39 cellular contexts compared by ENCODE assay signal in the genomic region with DNA sequence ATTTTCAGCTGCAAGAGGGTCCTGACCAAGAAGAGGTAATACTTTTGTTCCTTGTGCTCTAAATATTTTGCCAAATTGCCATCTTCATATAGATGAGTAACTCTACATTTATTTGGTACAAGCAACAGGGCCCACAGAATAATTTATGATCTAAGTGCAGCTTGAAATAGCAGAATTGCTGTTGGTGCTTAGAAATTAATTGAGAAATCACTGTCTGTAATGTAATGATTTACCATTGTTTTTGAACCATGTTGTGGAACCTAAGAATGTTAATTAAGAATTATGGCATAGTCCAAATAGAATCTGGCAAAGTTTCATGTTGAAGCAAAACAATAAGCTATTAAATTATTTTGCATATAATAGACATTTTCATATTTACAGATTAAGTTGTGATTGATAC.
"Had no signal": no experiment of that assay in that cellular context is flagged by ENCODE, and none has a peak within 500 bp of the region (broad histone marks: within the 10 kb centered on the region; RNA-seq: fewer than 3 reads in every experiment).

No MANE protein-coding gene starts in this region.

- H3K9me3 ChIP-seq: ascending aorta had no signal

- H3K27me3 Mint-ChIP-seq: activated CD4-positive, alpha-beta memory T cell treated with anti-CD3 and anti-CD28 coated beads, Interleukin-2, amount 10 ng/mL, durations not matched to agents 7 days and 5 days; activated CD4-positive, alpha-beta T cell treated with anti-CD3 and anti-CD28 coated beads for 36 hours; activated CD4-positive, alpha-beta T cell treated with anti-CD3 and anti-CD28 coated beads, Interleukin-2, amount 10 ng/mL, durations not matched to agents 7 days and 5 days; activated CD8-positive, alpha-beta memory T cell treated with anti-CD3 and anti-CD28 coated beads, Interleukin-2, amount 10 ng/mL, durations not matched to agents 7 days and 5 days; activated naive CD4-positive, alpha-beta T cell treated with anti-CD3 and anti-CD28 coated beads, Interleukin-2, amount 10 ng/mL, durations not matched to agents 7 days and 5 days; activated naive CD8-positive, alpha-beta T cell; activated naive CD8-positive, alpha-beta T cell treated with anti-CD3 and anti-CD28 coated beads, Interleukin-2, amount 10 ng/mL, durations not matched to agents 7 days and 5 days; activated naive CD8-positive, alpha-beta T cell treated with anti-CD3 and anti-CD28 coated beads, Interleukin-2, amount 50 U/mL, for 24 hours; activated T-cell treated with anti-CD3 and anti-CD28 coated beads, Interleukin-2, amount 50 U/mL, for 24 hours; central memory CD8-positive, alpha-beta T cell had no signal

- H3K4me3 ChIP-seq: ascending aorta, cardiac muscle cell had no signal

- H3K27me3 ChIP-seq: ascending aorta, cardiac muscle cell had no signal

- H3K27ac ChIP-seq: ascending aorta, cardiac muscle cell, WERI-Rb-1 had no signal

- H3K4me1 Mint-ChIP-seq: activated CD4-positive, alpha-beta memory T cell treated with anti-CD3 and anti-CD28 coated beads, Interleukin-2, amount 10 ng/mL, durations not matched to agents 7 days and 5 days; activated CD4-positive, alpha-beta T cell treated with anti-CD3 and anti-CD28 coated beads for 36 hours; activated CD4-positive, alpha-beta T cell treated with anti-CD3 and anti-CD28 coated beads, Interleukin-2, amount 10 ng/mL, durations not matched to agents 7 days and 5 days; activated CD8-positive, alpha-beta memory T cell treated with anti-CD3 and anti-CD28 coated beads, Interleukin-2, amount 10 ng/mL, durations not matched to agents 7 days and 5 days; activated naive CD4-positive, alpha-beta T cell treated with anti-CD3 and anti-CD28 coated beads, Interleukin-2, amount 10 ng/mL, durations not matched to agents 7 days and 5 days; activated naive CD4-positive, alpha-beta T cell treated with anti-CD3 and anti-CD28 coated beads, Interleukin-2, amount 50 U/mL, for 24 hours; activated naive CD8-positive, alpha-beta T cell treated with anti-CD3 and anti-CD28 coated beads, Interleukin-2, amount 10 ng/mL, durations not matched to agents 7 days and 5 days; activated naive CD8-positive, alpha-beta T cell treated with anti-CD3 and anti-CD28 coated beads, Interleukin-2, amount 50 U/mL, for 24 hours; brain; central memory CD8-positive, alpha-beta T cell had no signal

- H3K27ac Mint-ChIP-seq: activated CD4-positive, alpha-beta memory T cell treated with anti-CD3 and anti-CD28 coated beads, Interleukin-2, amount 10 ng/mL, durations not matched to agents 7 days and 5 days; activated CD4-positive, alpha-beta T cell treated with anti-CD3 and anti-CD28 coated beads for 36 hours; activated CD4-positive, alpha-beta T cell treated with anti-CD3 and anti-CD28 coated beads, Interleukin-2, amount 10 ng/mL, durations not matched to agents 7 days and 5 days; activated CD8-positive, alpha-beta memory T cell treated with anti-CD3 and anti-CD28 coated beads, Interleukin-2, amount 10 ng/mL, durations not matched to agents 7 days and 5 days; activated CD8-positive, alpha-beta T cell treated with anti-CD3 and anti-CD28 coated beads, Interleukin-2, amount 10 ng/mL, durations not matched to agents 7 days and 5 days; activated naive CD4-positive, alpha-beta T cell treated with anti-CD3 and anti-CD28 coated beads, Interleukin-2, amount 10 ng/mL, durations not matched to agents 7 days and 5 days; activated naive CD4-positive, alpha-beta T cell treated with anti-CD3 and anti-CD28 coated beads, Interleukin-2, amount 50 U/mL, for 24 hours; activated naive CD8-positive, alpha-beta T cell; activated naive CD8-positive, alpha-beta T cell treated with anti-CD3 and anti-CD28 coated beads, Interleukin-2, amount 10 ng/mL, durations not matched to agents 7 days and 5 days; activated naive CD8-positive, alpha-beta T cell treated with anti-CD3 and anti-CD28 coated beads, Interleukin-2, amount 50 U/mL, for 24 hours; activated T-cell treated with anti-CD3 and anti-CD28 coated beads, Interleukin-2, amount 50 U/mL, for 24 hours; activated T-helper 2 cell treated with anti-CD3 and anti-CD28 coated beads, Interferon-gamma antibody, Interleukin-2, Interleukin-4, amounts not matched to agents 10 μg/mL and 5 μg/mL and 100 μg/mL, durations not matched to agents 14 hours and 24 hours and 36 hours; brain; T-helper 1 cell treated with Interleukin-12 subunit alpha and Interleukin-12 subunit beta and Interleukin-4 antibody, amounts not matched to agents 30 μg/mL and 1 μg/mL, for 36 hours; T-helper 2 cell treated with Interferon-gamma antibody and Interleukin-4, amounts not matched to agents 5 μg/mL and 100 μg/mL, for 36 hours; WTC11 had no signal

- DNase-seq: activated CD4-positive, alpha-beta memory T cell treated with anti-CD3 and anti-CD28 coated beads, Interleukin-2, amount 10 ng/mL, durations not matched to agents 7 days and 5 days; activated CD4-positive, alpha-beta T cell treated with anti-CD3 and anti-CD28 coated beads for 1 hour; activated CD4-positive, alpha-beta T cell treated with anti-CD3 and anti-CD28 coated beads for 36 hours; activated CD4-positive, alpha-beta T cell treated with anti-CD3 and anti-CD28 coated beads for 48 hours; activated CD4-positive, alpha-beta T cell treated with anti-CD3 and anti-CD28 coated beads, Interleukin-2, amount 10 ng/mL, durations not matched to agents 7 days and 5 days; activated CD4-positive, alpha-beta T cell treated with anti-CD3 and anti-CD28 coated beads, Interleukin-2, amount 50 U/mL, for 48 hours; activated CD4-positive, CD25-positive, alpha-beta regulatory T cell; activated CD8-positive, alpha-beta memory T cell treated with anti-CD3 and anti-CD28 coated beads for 24 hours; activated CD8-positive, alpha-beta memory T cell treated with anti-CD3 and anti-CD28 coated beads, Interleukin-2, amount 10 ng/mL, durations not matched to agents 7 days and 5 days; activated CD8-positive, alpha-beta memory T cell treated with anti-CD3 and anti-CD28 coated beads, Interleukin-2, amount 50 U/mL, for 48 hours; activated CD8-positive, alpha-beta T cell treated with anti-CD3 and anti-CD28 coated beads, Interleukin-2, amount 10 ng/mL, durations not matched to agents 7 days and 5 days; activated effector memory CD4-positive, alpha-beta T cell treated with Interleukin-2 at 50 U/mL for 16 hours; activated gamma-delta T cell; activated naive CD4-positive, alpha-beta T cell treated with anti-CD3 and anti-CD28 coated beads, Interleukin-2, amount 10 ng/mL, durations not matched to agents 7 days and 5 days; activated naive CD4-positive, alpha-beta T cell treated with Interleukin-2 at 50 U/mL for 16 hours; activated naive CD8-positive, alpha-beta T cell treated with anti-CD3 and anti-CD28 coated beads, Interleukin-2, amount 10 ng/mL, durations not matched to agents 7 days and 5 days; activated naive CD8-positive, alpha-beta T cell treated with anti-CD3 and anti-CD28 coated beads, Interleukin-2, amount 50 U/mL, for 24 hours; activated T-cell treated with anti-CD3 and anti-CD28 coated beads, Interleukin-2, amount 50 U/mL, for 24 hours; activated T-cell treated with anti-CD3 and anti-CD28 coated beads, Interleukin-2, amount 50 U/mL, for 48 hours; amygdala; anterior cingulate cortex; caudate nucleus; cerebellar nuclear complex; T-helper 1 cell; T-helper 2 cell; T-helper 9 cell; WERI-Rb-1 had no signal

- H3K36me3 Mint-ChIP-seq: activated CD8-positive, alpha-beta memory T cell treated with anti-CD3 and anti-CD28 coated beads, Interleukin-2, amount 10 ng/mL, durations not matched to agents 7 days and 5 days; activated naive CD4-positive, alpha-beta T cell treated with anti-CD3 and anti-CD28 coated beads, Interleukin-2, amount 10 ng/mL, durations not matched to agents 7 days and 5 days; activated naive CD4-positive, alpha-beta T cell treated with anti-CD3 and anti-CD28 coated beads, Interleukin-2, amount 50 U/mL, for 24 hours; activated naive CD8-positive, alpha-beta T cell; activated naive CD8-positive, alpha-beta T cell treated with anti-CD3 and anti-CD28 coated beads, Interleukin-2, amount 10 ng/mL, durations not matched to agents 7 days and 5 days; brain; WTC11 had no signal

- FAIRE-seq: bronchial epithelial cell had no signal

- H3K4me1 ChIP-seq: ascending aorta had no signal

- H3K4me3 Mint-ChIP-seq: activated CD4-positive, alpha-beta memory T cell treated with anti-CD3 and anti-CD28 coated beads, Interleukin-2, amount 10 ng/mL, durations not matched to agents 7 days and 5 days; activated CD4-positive, alpha-beta T cell treated with anti-CD3 and anti-CD28 coated beads for 36 hours; activated CD4-positive, alpha-beta T cell treated with anti-CD3 and anti-CD28 coated beads, Interleukin-2, amount 10 ng/mL, durations not matched to agents 7 days and 5 days; activated CD8-positive, alpha-beta memory T cell treated with anti-CD3 and anti-CD28 coated beads, Interleukin-2, amount 10 ng/mL, durations not matched to agents 7 days and 5 days; activated CD8-positive, alpha-beta T cell treated with anti-CD3 and anti-CD28 coated beads, Interleukin-2, amount 10 ng/mL, durations not matched to agents 7 days and 5 days; activated naive CD4-positive, alpha-beta T cell treated with anti-CD3 and anti-CD28 coated beads, Interleukin-2, amount 10 ng/mL, durations not matched to agents 7 days and 5 days; activated naive CD4-positive, alpha-beta T cell treated with anti-CD3 and anti-CD28 coated beads, Interleukin-2, amount 50 U/mL, for 24 hours; activated naive CD8-positive, alpha-beta T cell; activated naive CD8-positive, alpha-beta T cell treated with anti-CD3 and anti-CD28 coated beads, Interleukin-2, amount 10 ng/mL, durations not matched to agents 7 days and 5 days; activated naive CD8-positive, alpha-beta T cell treated with anti-CD3 and anti-CD28 coated beads, Interleukin-2, amount 50 U/mL, for 24 hours; activated T-cell treated with anti-CD3 and anti-CD28 coated beads, Interleukin-2, amount 50 U/mL, for 24 hours; brain; central memory CD8-positive, alpha-beta T cell; T-helper 1 cell treated with Interleukin-12 subunit alpha and Interleukin-12 subunit beta and Interleukin-4 antibody, amounts not matched to agents 30 μg/mL and 1 μg/mL, for 36 hours; T-helper 2 cell treated with Interferon-gamma antibody and Interleukin-4, amounts not matched to agents 5 μg/mL and 100 μg/mL, for 36 hours; WTC11 had no signal

- ATAC-seq: activated CD4-positive, alpha-beta T cell treated with anti-CD3 and anti-CD28 coated beads for 36 hours; activated CD4-positive, CD25-positive, alpha-beta regulatory T cell treated with anti-CD3 and anti-CD28 coated beads, Interleukin-2, amount 50 U/mL, for 24 hours; activated CD8-positive, alpha-beta memory T cell treated with anti-CD3 and anti-CD28 coated beads, Interleukin-2, amount 10 ng/mL, durations not matched to agents 7 days and 5 days; activated CD8-positive, alpha-beta T cell treated with anti-CD3 and anti-CD28 coated beads, Interleukin-2, amount 10 ng/mL, durations not matched to agents 7 days and 5 days; activated naive CD8-positive, alpha-beta T cell treated with anti-CD3 and anti-CD28 coated beads, Interleukin-2, amount 50 U/mL, for 24 hours; WTC11 had no signal

- H3K36me3 ChIP-seq: ascending aorta, cardiac muscle cell, WERI-Rb-1 had no signal

- H3K9me3 Mint-ChIP-seq: activated CD4-positive, alpha-beta memory T cell treated with anti-CD3 and anti-CD28 coated beads, Interleukin-2, amount 10 ng/mL, durations not matched to agents 7 days and 5 days; activated CD4-positive, alpha-beta T cell treated with anti-CD3 and anti-CD28 coated beads, Interleukin-2, amount 10 ng/mL, durations not matched to agents 7 days and 5 days; activated naive CD4-positive, alpha-beta T cell treated with anti-CD3 and anti-CD28 coated beads, Interleukin-2, amount 10 ng/mL, durations not matched to agents 7 days and 5 days; activated naive CD4-positive, alpha-beta T cell treated with anti-CD3 and anti-CD28 coated beads, Interleukin-2, amount 50 U/mL, for 24 hours; activated naive CD8-positive, alpha-beta T cell treated with anti-CD3 and anti-CD28 coated beads, Interleukin-2, amount 10 ng/mL, durations not matched to agents 7 days and 5 days; activated naive CD8-positive, alpha-beta T cell treated with anti-CD3 and anti-CD28 coated beads, Interleukin-2, amount 50 U/mL, for 24 hours; activated T-cell treated with anti-CD3 and anti-CD28 coated beads, Interleukin-2, amount 50 U/mL, for 24 hours; activated T-helper 2 cell treated with anti-CD3 and anti-CD28 coated beads, Interferon-gamma antibody, Interleukin-2, Interleukin-4, amounts not matched to agents 10 μg/mL and 5 μg/mL and 100 μg/mL, durations not matched to agents 14 hours and 24 hours and 36 hours; T-helper 1 cell treated with Interleukin-12 subunit alpha and Interleukin-12 subunit beta and Interleukin-4 antibody, amounts not matched to agents 30 μg/mL and 1 μg/mL, for 36 hours; T-helper 2 cell treated with Interferon-gamma antibody and Interleukin-4, amounts not matched to agents 5 μg/mL and 100 μg/mL, for 36 hours had no signal
